23 cellular contexts compared by ENCODE assay signal in genomic region chrX:69307736-69308135, GRCh38.
"Had no signal": no experiment of that assay in that cellular context is flagged by ENCODE, and none has a peak within 500 bp of the region (broad histone marks: within the 10 kb centered on the region; RNA-seq: fewer than 3 reads in every experiment).

No MANE protein-coding gene starts in this region.

- H3K27me3 ChIP-seq: uterus had no signal

- H3K36me3 ChIP-seq: tibial nerve, uterus had no signal

- DNase-seq: activated B cell treated with CpG ODN at 0.5 μM for 24 hours; activated CD4-positive, alpha-beta T cell treated with anti-CD3 and anti-CD28 coated beads, Interleukin-2, amount 10 ng/mL, durations not matched to agents 24 days and 14 days; activated CD8-positive, alpha-beta memory T cell treated with anti-CD3 and anti-CD28 coated beads, Interleukin-2, amount 50 U/mL, for 4 hours; activated CD8-positive, alpha-beta T cell treated with anti-CD3 and anti-CD28 coated beads, Interleukin-2, amount 10 ng/mL, durations not matched to agents 7 days and 5 days; activated effector memory CD4-positive, alpha-beta T cell treated with anti-CD3 and anti-CD28 coated beads, Interleukin-2, amount 50 U/mL, for 16 hours; activated T-cell treated with anti-CD3 and anti-CD28 coated beads, Interleukin-2, amount 50 U/mL, for 48 hours; amniotic stem cell; effector CD4-positive, alpha-beta T cell; foreskin fibroblast; left cardiac atrium; midbrain; nucleus accumbens; stimulated activated CD4-positive, alpha-beta T cell treated with anti-CD3 and anti-CD28 coated beads, Interleukin-15, amount 100 ng/mL, for 24 hours; stimulated activated CD4-positive, alpha-beta T cell treated with anti-CD3 and anti-CD28 coated beads, Interleukin-4, amount 100 ng/mL, for 1 hour; stimulated activated naive CD4-positive, alpha-beta T cell treated with Interleukin-2 at 50 U/mL for 16 hours; substantia nigra; T-helper 17 cell; uterus had no signal

- ATAC-seq: activated CD8-positive, alpha-beta T cell treated with anti-CD3 and anti-CD28 coated beads, Interleukin-2, amount 10 ng/mL, durations not matched to agents 7 days and 5 days; activated naive CD4-positive, alpha-beta T cell treated with anti-CD3 and anti-CD28 coated beads, Interleukin-2, amount 50 U/mL, for 72 hours; left cardiac atrium; T-helper 17 cell had no signal

- H3K27ac Mint-ChIP-seq: activated B cell treated with CpG ODN at 0.5 μM for 24 hours; activated CD4-positive, alpha-beta T cell treated with anti-CD3 and anti-CD28 coated beads, Interleukin-2, amount 10 ng/mL, durations not matched to agents 24 days and 14 days; activated CD8-positive, alpha-beta T cell treated with anti-CD3 and anti-CD28 coated beads, Interleukin-2, amount 10 ng/mL, durations not matched to agents 7 days and 5 days; activated naive CD4-positive, alpha-beta T cell treated with anti-CD3 and anti-CD28 coated beads, Interleukin-2, amount 50 U/mL, for 72 hours; T-helper 17 cell had no signal

- H3K4me3 ChIP-seq: coronary artery, lung, tibial nerve, uterus had no signal

- H3K27ac ChIP-seq: coronary artery, tibial nerve, uterus had no signal

- H3K9me3 Mint-ChIP-seq: activated B cell treated with CpG ODN at 0.5 μM for 24 hours; activated CD4-positive, alpha-beta T cell treated with anti-CD3 and anti-CD28 coated beads, Interleukin-2, amount 10 ng/mL, durations not matched to agents 24 days and 14 days; activated naive CD4-positive, alpha-beta T cell treated with anti-CD3 and anti-CD28 coated beads, Interleukin-2, amount 50 U/mL, for 72 hours; central memory CD8-positive, alpha-beta T cell had no signal

- H3K4me1 Mint-ChIP-seq: activated B cell treated with CpG ODN at 0.5 μM for 24 hours; activated CD4-positive, alpha-beta T cell treated with anti-CD3 and anti-CD28 coated beads, Interleukin-2, amount 10 ng/mL, durations not matched to agents 24 days and 14 days; central memory CD8-positive, alpha-beta T cell; T-helper 17 cell had no signal

- H3K36me3 Mint-ChIP-seq: activated naive CD4-positive, alpha-beta T cell treated with anti-CD3 and anti-CD28 coated beads, Interleukin-2, amount 50 U/mL, for 72 hours had no signal

- H3K4me3 Mint-ChIP-seq: activated B cell treated with CpG ODN at 0.5 μM for 24 hours; activated CD4-positive, alpha-beta T cell treated with anti-CD3 and anti-CD28 coated beads, Interleukin-2, amount 10 ng/mL, durations not matched to agents 24 days and 14 days; activated CD8-positive, alpha-beta T cell treated with anti-CD3 and anti-CD28 coated beads, Interleukin-2, amount 10 ng/mL, durations not matched to agents 7 days and 5 days; central memory CD8-positive, alpha-beta T cell; T-helper 17 cell had no signal

- H3K4me1 ChIP-seq: tibial nerve, uterus had no signal
